In genomic region chr15:92600902-92601301, GRCh38 we compare ENCODE assay signal across 15 cellular contexts.
"Had no signal": no experiment of that assay in that cellular context is flagged by ENCODE, and none has a peak within 500 bp of the region (broad histone marks: within the 10 kb centered on the region; RNA-seq: fewer than 3 reads in every experiment).

No MANE protein-coding gene starts in this region.

- ATAC-seq: left lobe of liver, WTC11 had no signal

- H3K36me3 ChIP-seq: brain microvascular endothelial cell, esophagus muscularis mucosa, stomach, tibial nerve had no signal

- H3K27ac ChIP-seq: brain microvascular endothelial cell, esophagus muscularis mucosa, skin epidermis, stomach, tibial nerve had no signal

- H3K4me3 ChIP-seq: esophagus muscularis mucosa, skin epidermis, stomach, tibial nerve had no signal

- H3K9me3 Mint-ChIP-seq: immature natural killer cell had no signal

- H3K4me3 Mint-ChIP-seq: activated naive CD4-positive, alpha-beta T cell treated with anti-CD3 and anti-CD28 coated beads, Interleukin-2, amount 50 U/mL, for 24 hours; immature natural killer cell; memory B cell; nephron progenitor cell; WTC11 had no signal

- DNase-seq: activated CD4-positive, alpha-beta T cell treated with anti-CD3 and anti-CD28 coated beads for 48 hours; amniotic stem cell; brain microvascular endothelial cell; immature natural killer cell; nephron progenitor cell; stimulated activated CD4-positive, alpha-beta T cell treated with anti-CD3 and anti-CD28 coated beads, Interleukin-4, amount 100 ng/mL, for 4 hours; stomach; T-helper 9 cell had no signal

- H3K36me3 Mint-ChIP-seq: activated naive CD4-positive, alpha-beta T cell treated with anti-CD3 and anti-CD28 coated beads, Interleukin-2, amount 50 U/mL, for 24 hours; immature natural killer cell; memory B cell had no signal

- H3K9me3 ChIP-seq: esophagus muscularis mucosa, stomach, tibial nerve had no signal

- H3K27me3 ChIP-seq: brain microvascular endothelial cell, esophagus muscularis mucosa, stomach, tibial nerve had no signal

- H3K27ac Mint-ChIP-seq: activated naive CD4-positive, alpha-beta T cell treated with anti-CD3 and anti-CD28 coated beads, Interleukin-2, amount 50 U/mL, for 24 hours; immature natural killer cell; memory B cell; nephron progenitor cell; WTC11 had no signal

- H3K4me1 Mint-ChIP-seq: activated naive CD4-positive, alpha-beta T cell treated with anti-CD3 and anti-CD28 coated beads, Interleukin-2, amount 50 U/mL, for 24 hours; immature natural killer cell; memory B cell had no signal
